8 cellular contexts compared by ENCODE assay signal in the genomic region with DNA sequence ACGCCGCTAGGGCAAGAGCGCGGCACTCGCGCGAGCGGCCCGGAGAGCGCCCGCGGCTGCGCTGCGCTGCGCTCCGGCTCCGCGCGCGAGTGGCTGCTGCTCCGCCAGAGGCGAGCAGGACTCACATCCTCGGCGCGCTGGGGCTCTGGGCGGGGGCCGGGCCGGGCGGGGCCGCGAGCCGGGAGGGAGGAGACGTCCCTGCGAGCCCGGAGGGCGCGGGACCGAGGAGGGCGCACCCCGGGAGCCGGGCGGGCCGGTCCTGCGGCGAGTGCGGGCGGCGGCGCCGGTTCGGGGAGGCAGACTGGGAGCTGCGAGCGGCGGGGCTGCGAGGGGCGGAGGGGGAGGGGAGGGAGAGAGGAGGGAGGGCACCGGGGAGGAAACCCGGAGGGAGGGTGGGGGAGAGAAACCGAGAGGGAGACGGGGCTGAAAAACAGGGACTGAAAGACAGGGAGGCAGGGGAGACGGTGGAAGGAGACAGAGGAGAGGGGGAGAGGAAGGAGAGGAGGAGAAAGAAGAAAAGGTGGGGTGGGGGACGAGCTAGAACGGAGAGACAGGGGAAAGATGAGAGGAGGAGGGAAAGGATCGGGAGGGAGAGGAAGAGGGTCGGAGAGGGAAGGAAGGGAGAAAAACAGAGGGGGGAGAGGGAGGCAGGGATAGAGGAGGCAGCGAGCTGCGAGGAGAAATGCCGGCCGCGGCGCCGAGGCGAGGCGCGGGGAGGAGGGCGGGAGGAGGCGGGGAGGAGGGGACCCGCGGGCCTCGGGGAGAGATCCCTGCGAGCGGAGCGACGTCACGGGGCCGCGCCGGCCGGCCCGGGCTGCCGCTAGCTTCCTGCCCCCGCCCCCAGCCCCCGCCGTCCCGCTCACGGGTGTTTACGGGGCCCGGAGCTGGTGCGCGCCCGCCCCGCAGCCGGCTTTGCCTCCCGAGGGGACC. TPM values are rescaled to one million over a fixed set of nuclear protein-coding genes. Genes with fewer than 3 reads are reported as not detected.
DNase-seq lines count a peak whose midpoint lies in the region; FAIRE-seq and TF ChIP-seq lines count a peak whose summit lies in the region.

Gene CAMK2N1, minus strand, starts transcription at position 684 of the 930 bp plus-strand sequence. CDS start 831 bp downstream, outside the sequence.

- peak within 1 kb of the TSS; percentile 71 for H3K4me3 ChIP-seq in Jurkat, Clone E6-1 (ENCODE audit: low read length)
- H3K4me3 ChIP-seq in choroid plexus epithelial cell (ENCODE audit: low read depth, low read length) (peak within 1 kb of the TSS; percentile 61), kidney epithelial cell (ENCODE audit: low read depth, low read length) (peak within 1 kb of the TSS; percentile 92), small intestine (ENCODE audit: low read depth in 1 of 2, low read length in 2 of 2) (peak within 1 kb of the TSS; percentile 57 to 80)

- FAIRE-seq in small intestine (lab: Jason Lieb, UNC): no peak

- DNase-seq in Jurkat, Clone E6-1 (ENCODE audit: low read depth, low spot score): no peak
- peak; percentile 46 for DNase-seq in activated CD4-positive, alpha-beta T cell treated with anti-CD3 and anti-CD28 coated beads for 1 hour
- DNase-seq in choroid plexus epithelial cell (ENCODE audit: low read depth): peak; percentile 49
- no peak for DNase-seq in kidney epithelial cell (ENCODE audit: low read depth)
- peak; percentile 80 for DNase-seq in small intestine
- DNase-seq in OCI-M2 (lab: John Stamatoyannopoulos, UW; ENCODE audit: unreplicated experiment): no peak
- DNase-seq in NCI-H2107 treated with DMSO at 0.1 percent for 48 hours (lab: John Stamatoyannopoulos, UW; ENCODE audit: unreplicated experiment): no peak

- H3K36me3 ChIP-seq in kidney epithelial cell (ENCODE audit: control insufficient read depth, insufficient read depth, low read length) (no peaks in the 10 kb centered on the region), small intestine (ENCODE audit: control insufficient read depth in 2 of 2, insufficient read depth in 2 of 2, low read length in 2 of 2) (no peaks in the 10 kb centered on the region)

- H3K27ac ChIP-seq in C4-2B (peak within 1 kb of the TSS; percentile 62), small intestine (ENCODE audit: low read depth in 1 of 2, low read length in 1 of 2) (peak within 1 kb of the TSS; percentile 97 to 99)

- WGBS in small intestine, 3 donors: 0 to 1% (median 0%) methylated on average over 22 to 104 of the region's 104 CpGs

- peaks cover 3 to 5% of the 10 kb centered on the region in 2 donors for H3K4me1 ChIP-seq in small intestine (ENCODE audit: control insufficient read depth in 2 of 2, insufficient read depth in 1 of 2, low read depth in 1 of 2, low read length in 1 of 2)

- no peaks in the 10 kb centered on the region for H3K9me3 ChIP-seq in small intestine (ENCODE audit: control insufficient read depth, low read depth)

- H3K27me3 ChIP-seq in kidney epithelial cell (ENCODE audit: control insufficient read depth, insufficient read depth, low read length) (no peaks in the 10 kb centered on the region), small intestine (ENCODE audit: control insufficient read depth in 2 of 2, insufficient read depth in 2 of 2, low read length in 2 of 2) (peaks cover 0 to 7% of the 10 kb centered on the region in 2 donors)

- TF ChIP-seq CTCF in C4-2B (conservative IDR thresholded peaks at IDR 0.05) (no peak), choroid plexus epithelial cell (conservative IDR thresholded peaks at IDR 0.05; ENCODE audit: low read depth, low read length) (no peak), kidney epithelial cell (IDR thresholded peaks at IDR 0.05; ENCODE audit: insufficient read depth, low read length, poor library complexity, severe bottlenecking) (no peak)

RNA-seq across cellular contexts. Expression of gene CAMK2N1, which starts in this region (rescaled TPM):
- polyA plus RNA-seq in Jurkat, Clone E6-1 (2012; ENCODE audit: insufficient read depth, insufficient read length): 7.3 TPM
- total RNA-seq in kidney epithelial cell: 39.8 and 42.6 TPM in 2 replicates
- 100 to 1,000 TPM in 2 of 3 donors, 10 to 100 TPM in 1; 27.0 to 126 (median 120) TPM for polyA plus RNA-seq in small intestine

Comparison
In these comparisons a context has a peak if more than half of its experiments do, and no peak if none do; other contexts are left out.
1. DNase-seq: peak in activated CD4-positive, alpha-beta T cell treated with anti-CD3 and anti-CD28 coated beads for 1 hour (single experiment), choroid plexus epithelial cell (single experiment) and small intestine (single experiment); none in Jurkat, Clone E6-1 (single experiment), kidney epithelial cell (single experiment), OCI-M2 (single experiment) and NCI-H2107 treated with DMSO at 0.1 percent for 48 hours (single experiment).
2. Peak in every context shown above with its lines, with median percentiles within 50 percentile points of each other: H3K4me3 ChIP-seq.